8 cellular contexts compared by ENCODE assay signal in the genomic region with DNA sequence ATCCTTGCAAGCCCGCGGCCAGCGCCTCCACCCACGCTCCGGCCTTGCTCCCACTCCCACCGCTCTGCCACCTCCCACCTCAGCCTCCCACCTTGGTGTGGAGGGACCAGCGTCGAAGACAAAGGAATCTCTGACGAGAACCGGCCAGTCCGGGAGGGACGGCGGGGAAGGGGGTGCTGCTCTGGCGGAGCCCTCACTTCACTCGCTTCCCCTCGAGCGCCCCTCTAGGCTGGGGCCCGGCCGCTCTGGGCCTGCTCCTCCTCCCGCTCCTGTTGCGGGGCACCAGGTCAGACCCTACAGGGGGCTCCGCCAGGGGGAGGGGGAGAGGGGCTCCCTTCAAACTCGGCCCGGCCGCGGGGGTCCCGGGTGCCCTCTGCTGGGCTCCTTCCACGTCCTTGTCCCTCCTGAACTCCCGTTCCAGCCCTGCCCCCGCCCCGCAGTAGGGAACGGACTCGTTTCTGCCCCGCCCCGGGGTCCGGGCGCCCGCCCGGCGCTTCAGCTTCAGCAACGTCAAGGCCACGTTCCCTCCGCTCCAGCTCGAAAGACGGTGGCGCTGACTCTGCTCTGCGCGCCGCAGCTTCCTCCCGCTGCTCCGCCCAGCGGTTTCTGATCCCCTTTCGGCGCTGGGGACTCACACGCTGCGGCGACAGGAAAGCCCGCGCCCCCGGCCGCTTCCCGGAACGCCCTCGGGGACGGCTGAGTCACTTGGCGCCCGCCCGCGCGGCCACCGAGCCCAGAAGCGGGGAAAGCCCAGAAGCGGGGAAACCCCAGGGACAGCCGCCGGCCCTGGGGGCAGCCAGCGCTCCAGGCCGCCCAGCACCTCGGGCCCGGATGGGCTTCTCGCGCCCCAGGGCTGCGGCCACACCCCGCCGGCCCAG. TPM values are rescaled to one million over a fixed set of nuclear protein-coding genes. Genes with fewer than 3 reads are reported as not detected.
A peak's percentile ranks its signal among the peaks of the same experiment; 100 is the strongest.
DNase-seq lines count a peak whose midpoint lies in the region; ATAC-seq and TF ChIP-seq lines count a peak whose summit lies in the region.

No MANE protein-coding gene starts in this region.

- POLR2A ChIA-PET in RWPE1 (lab: Yijun Ruan, JAX; ENCODE audit: low non-redundant PET), result interaction anchor here (0.6 kb wide), 1 partner anchor 298 kb away, joined by 3 read pairs; no protein-coding TSS in a partner anchor

- TF ChIP-seq CTCF in RWPE1 (conservative IDR thresholded peaks at IDR 0.05; ENCODE audit: low read depth), result no peak
- peak; percentile 27 for TF ChIP-seq CTCF in fibroblast of villous mesenchyme (IDR thresholded peaks at IDR 0.05; ENCODE audit: insufficient read depth, low read depth, low read length)
- peak; percentile 43 for TF ChIP-seq CTCF in neural crest cell (conservative IDR thresholded peaks at IDR 0.05)

- peak overlapping the region; percentile 92 for H3K4me3 Mint-ChIP-seq in neural crest cell

- H3K9ac ChIP-seq in stomach smooth muscle (ENCODE audit: low read length in 2 of 2), result peak overlapping the region; percentile 80 to 85

- CTCF ChIA-PET in RWPE1 (lab: Yijun Ruan, JAX), result no interaction called here

- no peaks in the 10 kb centered on the region for H3K36me3 ChIP-seq in KOPT-K1 (ENCODE audit: insufficient read depth, low read length)
- H3K36me3 ChIP-seq in stomach smooth muscle (ENCODE audit: control insufficient read depth in 2 of 2, insufficient read depth in 2 of 2, low read length in 2 of 2), result peaks cover 0 to under 1% of the 10 kb centered on the region in 2 donors

- peak overlapping the region; percentile 68 for H3K4me3 ChIP-seq in fibroblast of villous mesenchyme (ENCODE audit: low read depth, low read length)
- peak overlapping the region; percentile 62 to 82 for H3K4me3 ChIP-seq in stomach smooth muscle (ENCODE audit: low read length in 2 of 2)

- no peaks in the 10 kb centered on the region for H3K9me3 Mint-ChIP-seq in neural crest cell

- H3K27ac Mint-ChIP-seq in neural crest cell (ENCODE audit: unreplicated experiment), result peak overlapping the region; percentile 93

- DNase-seq in EH (ENCODE audit: low read depth) (peak; percentile 90), RWPE1 (ENCODE audit: low spot score) (peak; percentile 36), fibroblast of villous mesenchyme (ENCODE audit: low read depth) (peak; percentile 81), neural crest cell (ENCODE audit: low read depth, low spot score) (peak; percentile 70)
- peak; percentile 96 for DNase-seq in activated T-helper 9 cell treated with anti-CD3 and anti-CD28 coated beads, Interleukin-2, amount 50 U/mL, for 16 hours (ENCODE audit: low read depth)

- no peaks in the 10 kb centered on the region for H3K36me3 Mint-ChIP-seq in neural crest cell (ENCODE audit: low read depth)

- H3K9me3 ChIP-seq in KOPT-K1 (ENCODE audit: insufficient read depth, low read length, poor library complexity, severe bottlenecking) (no peaks in the 10 kb centered on the region), stomach smooth muscle (ENCODE audit: control insufficient read depth in 2 of 2, low read length in 2 of 2) (no peaks in the 10 kb centered on the region)

- peaks cover 23% of the 10 kb centered on the region for H3K27me3 Mint-ChIP-seq in neural crest cell (ENCODE audit: low read depth)

- peak overlapping the region; percentile 76 for H3K27ac ChIP-seq in KOPT-K1 (ENCODE audit: low read depth, low read length, poor library complexity, severe bottlenecking)
- peak overlapping the region; percentile 56 for H3K27ac ChIP-seq in RWPE1
- H3K27ac ChIP-seq in stomach smooth muscle (ENCODE audit: low read length), result peak overlapping the region; percentile 88

- peaks cover 10% of the 10 kb centered on the region for H3K4me1 ChIP-seq in stomach smooth muscle (ENCODE audit: control insufficient read depth, insufficient read depth, low read length)

- no peaks in the 10 kb centered on the region for H3K27me3 ChIP-seq in stomach smooth muscle (ENCODE audit: control insufficient read depth in 1 of 2, insufficient read depth in 2 of 2, low read length in 2 of 2)

- peak; percentile 83 for ATAC-seq in GM21825 (IDR thresholded peaks at IDR 0.05; ENCODE audit: unreplicated experiment)

- peaks cover 24% of the 10 kb centered on the region for H3K4me1 Mint-ChIP-seq in neural crest cell

RNA-seq across cellular contexts. Expression of a gene that starts 28.6 kb away (rescaled TPM):
- total RNA-seq in fibroblast of villous mesenchyme (15.1 and 15.5 TPM in 2 replicates), neural crest cell (5.4 and 6.3 TPM in 2 replicates)

Comparison
In these comparisons a context has a peak if more than half of its experiments do, and no peak if none do; other contexts are left out.
1. Peak in every context shown above with its lines: DNase-seq, ATAC-seq, H3K4me3 ChIP-seq and H3K27ac ChIP-seq.
2. DNase-seq: peak in every context shown above with its lines; median percentile 96 in activated T-helper 9 cell treated with anti-CD3 and anti-CD28 coated beads, Interleukin-2, amount 50 U/mL, for 16 hours; 90 in EH; 81 in fibroblast of villous mesenchyme; 70 in neural crest cell; 36 in RWPE1.